18 cellular contexts compared by ENCODE assay signal in the genomic region with DNA sequence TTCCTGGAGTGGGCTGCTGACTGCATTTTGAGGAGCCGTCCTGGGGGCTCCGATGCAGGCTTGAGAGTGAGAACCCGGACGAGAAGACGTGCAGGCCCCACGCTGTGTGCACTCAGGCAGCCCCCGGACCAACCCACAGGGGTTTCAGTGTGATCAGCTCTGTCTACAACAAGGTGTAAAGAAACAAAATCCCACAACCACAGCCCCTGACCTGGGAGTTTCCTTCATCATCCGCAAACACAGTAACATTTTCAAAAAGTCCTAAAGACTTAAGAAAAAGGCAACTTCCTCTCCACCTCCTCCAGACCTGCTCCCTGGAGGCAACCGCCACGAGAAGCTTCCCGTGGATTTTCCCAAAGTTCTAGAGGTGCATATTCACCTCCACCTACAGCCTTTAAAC. TPM values are rescaled to one million over a fixed set of nuclear protein-coding genes. Genes with fewer than 3 reads are reported as not detected.
DNase-seq lines count a peak whose midpoint lies in the region; ATAC-seq and TF ChIP-seq lines count a peak whose summit lies in the region.
"Had no signal": no experiment of that assay in that cellular context is flagged by ENCODE, and none has a peak within 500 bp of the region (broad histone marks: within the 10 kb centered on the region; RNA-seq: fewer than 3 reads in every experiment).

No MANE protein-coding gene starts in this region.

- H3K4me3 ChIP-seq in lower lobe of right lung: no peak overlapping the region
- H3K4me3 ChIP-seq: prostate gland, suprapubic skin had no signal

- H3K27ac ChIP-seq in lower lobe of right lung: no peak overlapping the region
- H3K27ac ChIP-seq: prostate gland, suprapubic skin had no signal

- DNase-seq in activated T-cell treated with anti-CD3 and anti-CD28 coated beads, Interleukin-2, amount 50 U/mL, for 48 hours: peak; percentile 46 to 57
- DNase-seq in activated T-cell treated with anti-CD3 and anti-CD28 coated beads, Interleukin-2, amount 50 U/mL, for 1 hour: no peak
- no peak for DNase-seq in T-helper 2 cell treated with Interferon-gamma antibody and Interleukin-4, amounts not matched to agents 5 μg/mL and 100 μg/mL, for 36 hours (ENCODE audit: low spot score)
- peak; percentile 35 for DNase-seq in lower lobe of right lung
- peak; percentile 57 to 64 for DNase-seq in stimulated activated naive CD8-positive, alpha-beta T cell treated with anti-CD3 and anti-CD28 coated beads, Interleukin-15, amount 100 ng/mL, for 72 hours
- no peak for DNase-seq in DMS153 (lab: John Stamatoyannopoulos, UW)
- no peak for DNase-seq in stimulated activated naive CD4-positive, alpha-beta T cell treated with Interleukin-2 at 50 U/mL for 16 hours (lab: John Stamatoyannopoulos, UW)
- no peak for DNase-seq in hepatic stellate cell (ENCODE audit: low spot score)
- DNase-seq: activated CD4-positive, CD25-positive, alpha-beta regulatory T cell treated with anti-CD3 and anti-CD28 coated beads, Interleukin-2, amount 50 U/mL, for 72 hours; anterior cingulate cortex; caudate nucleus; HFFc6; naive B cell; NK-92 treated with Interleukin-12 subunit alpha and Interleukin-12 subunit beta, amount 100 ng/mL, for 24 hours; T1000 had no signal

- no peaks in the 10 kb centered on the region for H3K27me3 ChIP-seq in lower lobe of right lung (ENCODE audit: low read depth)
- H3K27me3 ChIP-seq: suprapubic skin had no signal

- H3K9me3 ChIP-seq in lower lobe of right lung: no peaks in the 10 kb centered on the region
- H3K9me3 ChIP-seq: prostate gland, suprapubic skin had no signal

- ATAC-seq in lower lobe of right lung: no peak
- peak; percentile 42 for ATAC-seq in stimulated activated naive CD8-positive, alpha-beta T cell treated with anti-CD3 and anti-CD28 coated beads, Interleukin-15, amount 100 ng/mL, for 72 hours

- no peaks in the 10 kb centered on the region for H3K36me3 ChIP-seq in lower lobe of right lung
- H3K36me3 ChIP-seq: prostate gland, suprapubic skin had no signal

- no peaks in the 10 kb centered on the region for H3K27me3 Mint-ChIP-seq in T-helper 2 cell treated with Interferon-gamma antibody and Interleukin-4, amounts not matched to agents 5 μg/mL and 100 μg/mL, for 36 hours (ENCODE audit: low read depth)
- H3K27me3 Mint-ChIP-seq in stimulated activated naive CD8-positive, alpha-beta T cell treated with anti-CD3 and anti-CD28 coated beads, Interleukin-15, amount 100 ng/mL, for 72 hours: no peaks in the 10 kb centered on the region
- H3K27me3 Mint-ChIP-seq: memory B cell had no signal

- H3K9me3 Mint-ChIP-seq in T-helper 2 cell treated with Interferon-gamma antibody and Interleukin-4, amounts not matched to agents 5 μg/mL and 100 μg/mL, for 36 hours: no peaks in the 10 kb centered on the region
- H3K9me3 Mint-ChIP-seq in stimulated activated naive CD8-positive, alpha-beta T cell treated with anti-CD3 and anti-CD28 coated beads, Interleukin-15, amount 100 ng/mL, for 72 hours: no peaks in the 10 kb centered on the region
- H3K9me3 Mint-ChIP-seq: HFFc6 had no signal

- H3K4me1 ChIP-seq in lower lobe of right lung: no peaks in the 10 kb centered on the region
- H3K4me1 ChIP-seq: prostate gland, suprapubic skin had no signal

- intact Hi-C loops in lower lobe of right lung (cut with DNase I): no loop called here

- H3K36me3 Mint-ChIP-seq in T-helper 2 cell treated with Interferon-gamma antibody and Interleukin-4, amounts not matched to agents 5 μg/mL and 100 μg/mL, for 36 hours (ENCODE audit: low read depth): peaks cover 32% of the 10 kb centered on the region
- H3K36me3 Mint-ChIP-seq: memory B cell, naive B cell had no signal

- peak overlapping the region; percentile 54 for H3K4me3 Mint-ChIP-seq in T-helper 2 cell treated with Interferon-gamma antibody and Interleukin-4, amounts not matched to agents 5 μg/mL and 100 μg/mL, for 36 hours
- H3K4me3 Mint-ChIP-seq in stimulated activated naive CD8-positive, alpha-beta T cell treated with anti-CD3 and anti-CD28 coated beads, Interleukin-15, amount 100 ng/mL, for 72 hours: peak overlapping the region; percentile 62 to 69
- H3K4me3 Mint-ChIP-seq: HFFc6, memory B cell, naive B cell had no signal

- H3K4me1 Mint-ChIP-seq in T-helper 2 cell treated with Interferon-gamma antibody and Interleukin-4, amounts not matched to agents 5 μg/mL and 100 μg/mL, for 36 hours (ENCODE audit: low read depth): peaks cover 47% of the 10 kb centered on the region
- H3K4me1 Mint-ChIP-seq in stimulated activated naive CD8-positive, alpha-beta T cell treated with anti-CD3 and anti-CD28 coated beads, Interleukin-15, amount 100 ng/mL, for 72 hours: peaks cover 97% of the 10 kb centered on the region

- no peak for TF ChIP-seq CTCF in lower lobe of right lung (IDR thresholded peaks at IDR 0.05)

- peak overlapping the region; percentile 89 for H3K27ac Mint-ChIP-seq in T-helper 2 cell treated with Interferon-gamma antibody and Interleukin-4, amounts not matched to agents 5 μg/mL and 100 μg/mL, for 36 hours
- H3K27ac Mint-ChIP-seq in stimulated activated naive CD8-positive, alpha-beta T cell treated with anti-CD3 and anti-CD28 coated beads, Interleukin-15, amount 100 ng/mL, for 72 hours: peak overlapping the region in 1 of 2 donors; percentile 82
- H3K27ac Mint-ChIP-seq: HFFc6, memory B cell had no signal

RNA-seq across cellular contexts. Expression of a gene that starts 15.4 kb away (rescaled TPM):
- 13.0 TPM for total RNA-seq in lower lobe of right lung

Comparison
In these comparisons a context has a peak if more than half of its experiments do, and no peak if none do; other contexts are left out.
1. DNase-seq: peak in activated T-cell treated with anti-CD3 and anti-CD28 coated beads, Interleukin-2, amount 50 U/mL, for 48 hours (2 of 2), lower lobe of right lung (single experiment) and stimulated activated naive CD8-positive, alpha-beta T cell treated with anti-CD3 and anti-CD28 coated beads, Interleukin-15, amount 100 ng/mL, for 72 hours (2 of 2); none in activated T-cell treated with anti-CD3 and anti-CD28 coated beads, Interleukin-2, amount 50 U/mL, for 1 hour (single experiment), T-helper 2 cell treated with Interferon-gamma antibody and Interleukin-4, amounts not matched to agents 5 μg/mL and 100 μg/mL, for 36 hours (single experiment), DMS153 (single experiment), stimulated activated naive CD4-positive, alpha-beta T cell treated with Interleukin-2 at 50 U/mL for 16 hours (single experiment) and hepatic stellate cell (single experiment).